ENCODE assay signal across 8 cellular contexts in genomic region chr20:50464026-50464724, GRCh38. TPM values are rescaled to one million over a fixed set of nuclear protein-coding genes. Genes with fewer than 3 reads are reported as not detected.
DNase-seq lines count a peak whose midpoint lies in the region; ATAC-seq lines count a peak whose summit lies in the region.

No MANE protein-coding gene starts in this region.

- DNase-seq in GM03348 (ENCODE audit: low spot score) (peak; percentile 81), HT-29 (ENCODE audit: low spot score) (peak; percentile 85), SHP77 (lab: John Stamatoyannopoulos, UW) (peak; percentile 34 to 48), germinal center (ENCODE audit: low spot score) (peak; percentile 64), pons (ENCODE audit: low spot score) (peak; percentile 39)
- DNase-seq in activated gamma-delta T cell treated with anti-CD3 and anti-CD28 coated beads, Interleukin-2, amount 50 U/mL, for 16 hours (ENCODE audit: low read depth) = peak; percentile 28

- ATAC-seq in GM18907 (IDR thresholded peaks at IDR 0.05; ENCODE audit: unreplicated experiment) (no peak), HG02938 (IDR thresholded peaks at IDR 0.05; ENCODE audit: unreplicated experiment) (no peak)

RNA-seq across cellular contexts. Expression of gene PTPN1, which starts 46.0 kb away (rescaled TPM):
- total RNA-seq in HT-29 (2014; rRNA removed; shearing (Covaris generic)) = 36.6 and 37.5 TPM in 2 replicates

Comparison
In these comparisons a context has a peak if more than half of its experiments do, and no peak if none do; other contexts are left out.
1. DNase-seq: peak in every context shown above with its lines; median percentile 85 in HT-29; 81 in GM03348; 64 in germinal center; 41 in SHP77; 39 in pons; 28 in activated gamma-delta T cell treated with anti-CD3 and anti-CD28 coated beads, Interleukin-2, amount 50 U/mL, for 16 hours.